ENCODE assay signal across 21 cellular contexts in the genomic region with DNA sequence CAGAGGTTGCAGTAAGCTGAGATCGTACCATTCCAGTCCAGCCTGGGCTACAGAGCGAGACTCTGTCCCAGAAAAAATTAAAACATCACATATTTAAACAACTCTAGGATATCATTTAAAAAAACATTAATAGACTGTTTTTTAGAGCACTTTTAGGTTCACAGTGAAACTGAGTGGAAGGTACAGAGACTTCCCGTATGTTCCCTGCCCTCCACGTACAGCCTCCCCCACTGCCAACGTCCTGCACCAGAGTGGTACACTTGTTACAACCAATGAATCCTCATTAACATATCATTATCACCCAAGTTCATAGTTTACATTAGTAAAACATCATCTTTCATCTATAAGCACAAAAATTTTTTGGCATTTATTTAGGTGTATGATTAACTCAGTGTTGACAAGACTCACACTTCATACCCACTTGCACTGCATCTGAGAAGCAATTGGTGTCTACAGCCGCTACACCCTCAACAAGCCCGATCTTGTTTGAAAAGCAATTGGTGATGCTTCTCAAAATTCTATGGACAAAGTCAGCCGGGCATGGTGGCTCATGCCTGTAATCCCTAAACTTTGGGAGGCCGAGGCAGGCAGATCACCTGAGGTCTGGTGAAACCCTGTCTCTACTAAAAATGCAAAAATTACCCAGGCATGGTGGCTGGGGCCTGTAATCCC. TPM values are rescaled to one million over a fixed set of nuclear protein-coding genes. Genes with fewer than 3 reads are reported as not detected.
DNase-seq lines count a peak whose midpoint lies in the region; ATAC-seq and TF ChIP-seq lines count a peak whose summit lies in the region.
"Had no signal": no experiment of that assay in that cellular context is flagged by ENCODE, and none has a peak within 500 bp of the region (broad histone marks: within the 10 kb centered on the region; RNA-seq: fewer than 3 reads in every experiment).

No MANE protein-coding gene starts in this region.

- H3K27me3 ChIP-seq in mammary epithelial cell (ENCODE audit: insufficient read depth, low read length): peaks cover 2% of the 10 kb centered on the region
- H3K27me3 ChIP-seq in breast epithelium: no peaks in the 10 kb centered on the region

- ATAC-seq in esophagus mucosa: peak; percentile 57
- no peak for ATAC-seq in activated CD8-positive, alpha-beta T cell treated with anti-CD3 and anti-CD28 coated beads for 36 hours
- ATAC-seq in stimulated activated effector memory CD8-positive, alpha-beta T cell treated with anti-CD3 and anti-CD28 coated beads, Interleukin-12 subunit alpha, Interleukin-12 subunit beta, amount 100 ng/mL, for 72 hours: no peak
- ATAC-seq: A549, HCT116 had no signal

- no peak overlapping the region for H3K9ac ChIP-seq in mammary epithelial cell (ENCODE audit: insufficient read depth, low read length)

- H3K4me1 ChIP-seq in mammary epithelial cell (ENCODE audit: insufficient read depth, low read length) (no peaks in the 10 kb centered on the region), breast epithelium (no peaks in the 10 kb centered on the region)
- H3K4me1 ChIP-seq: A549, Caco-2 had no signal

- POLR2A ChIA-PET in activated CD8-positive, alpha-beta T cell treated with anti-CD3 and anti-CD28 coated beads for 36 hours (lab: Charles Lee): no interaction called here

- no peaks in the 10 kb centered on the region for H3K79me2 ChIP-seq in mammary epithelial cell (ENCODE audit: insufficient read depth, low read length)

- no TSS peak for BruUV-seq in mammary epithelial cell (replicated peaks; lab: Mats Ljungman, UMichigan)

- H3K9me3 ChIP-seq in mammary epithelial cell (replicated peaks; ENCODE audit: insufficient read depth, low read length) (no peaks in the 10 kb centered on the region), breast epithelium (no peaks in the 10 kb centered on the region)
- H3K9me3 ChIP-seq: A549, Caco-2 had no signal

- no peaks in the 10 kb centered on the region for H3K9me3 Mint-ChIP-seq in activated CD8-positive, alpha-beta T cell treated with anti-CD3 and anti-CD28 coated beads for 36 hours
- H3K9me3 Mint-ChIP-seq in stimulated activated effector memory CD8-positive, alpha-beta T cell treated with anti-CD3 and anti-CD28 coated beads, Interleukin-12 subunit alpha, Interleukin-12 subunit beta, amount 100 ng/mL, for 72 hours: no peaks in the 10 kb centered on the region
- H3K9me3 Mint-ChIP-seq: CD4-positive, alpha-beta T cell; HFFc6 had no signal

- intact Hi-C loops in mammary epithelial cell (cut with micrococcal nuclease): no loop called here
- intact Hi-C loops in breast epithelium (cut with DNase I; ENCODE audit: low total_unique reads): no loop called here
- intact Hi-C loops in activated CD8-positive, alpha-beta T cell treated with anti-CD3 and anti-CD28 coated beads for 36 hours (cut with micrococcal nuclease): no loop called here

- DNase-seq in DMS79 treated with DMSO at 0.1 percent for 48 hours (lab: John Stamatoyannopoulos, UW): peak; percentile 33
- no peak for DNase-seq in DMS79 (lab: John Stamatoyannopoulos, UW)
- peak; percentile 5 for DNase-seq in mammary epithelial cell
- DNase-seq in breast epithelium (ENCODE audit: low spot score in 2 of 2): no peak
- DNase-seq in activated CD8-positive, alpha-beta T cell treated with anti-CD3 and anti-CD28 coated beads for 36 hours: no peak
- no peak for DNase-seq in stimulated activated effector memory CD8-positive, alpha-beta T cell treated with anti-CD3 and anti-CD28 coated beads, Interleukin-12 subunit alpha, Interleukin-12 subunit beta, amount 100 ng/mL, for 72 hours (ENCODE audit: low spot score in 2 of 2)
- DNase-seq: AML-193; Caco-2; CD4-positive, alpha-beta T cell; GF-D8; GOT3; H7; HFFc6 had no signal

- H4K20me1 ChIP-seq in mammary epithelial cell (ENCODE audit: insufficient read depth, low read length): no peaks in the 10 kb centered on the region

- CTCF ChIA-PET in mammary epithelial cell (lab: Charles Lee; ENCODE audit: low non-redundant PET): no interaction called here
- CTCF ChIA-PET in activated CD8-positive, alpha-beta T cell treated with anti-CD3 and anti-CD28 coated beads for 36 hours (lab: Charles Lee): no interaction called here

- TF ChIP-seq POLR2A in breast epithelium (IDR thresholded peaks at IDR 0.05): no peak

- H2AFZ ChIP-seq in mammary epithelial cell (ENCODE audit: low read depth, low read length): no peak overlapping the region

- WGBS in mammary epithelial cell (ENCODE audit: low coverage, missing lambda C conversion rate): 84% methylated on average over 9 of the region's 9 CpGs

- H3K36me3 ChIP-seq in mammary epithelial cell (ENCODE audit: insufficient read depth, low read length) (no peaks in the 10 kb centered on the region), breast epithelium (no peaks in the 10 kb centered on the region)

- H3K4me1 Mint-ChIP-seq in activated CD8-positive, alpha-beta T cell treated with anti-CD3 and anti-CD28 coated beads for 36 hours (ENCODE audit: low read depth): no peaks in the 10 kb centered on the region
- H3K4me1 Mint-ChIP-seq in stimulated activated effector memory CD8-positive, alpha-beta T cell treated with anti-CD3 and anti-CD28 coated beads, Interleukin-12 subunit alpha, Interleukin-12 subunit beta, amount 100 ng/mL, for 72 hours: no peaks in the 10 kb centered on the region

- TF ChIP-seq CTCF in mammary epithelial cell (conservative IDR thresholded peaks at IDR 0.05 in 1 of 2, IDR thresholded peaks at IDR 0.05 in 1 of 2; ENCODE audit: extremely low read depth in 1 of 2, insufficient read depth in 1 of 2, low read depth in 1 of 2, low read length in 2 of 2) (no peak), breast epithelium (IDR thresholded peaks at IDR 0.05) (no peak)
- no peak for TF ChIP-seq CTCF in activated CD8-positive, alpha-beta T cell treated with anti-CD3 and anti-CD28 coated beads for 36 hours (IDR thresholded peaks at IDR 0.05)

- no peak overlapping the region for H3K4me3 Mint-ChIP-seq in activated CD8-positive, alpha-beta T cell treated with anti-CD3 and anti-CD28 coated beads for 36 hours
- H3K4me3 Mint-ChIP-seq in stimulated activated effector memory CD8-positive, alpha-beta T cell treated with anti-CD3 and anti-CD28 coated beads, Interleukin-12 subunit alpha, Interleukin-12 subunit beta, amount 100 ng/mL, for 72 hours: no peak overlapping the region
- H3K4me3 Mint-ChIP-seq: CD4-positive, alpha-beta T cell; HFFc6 had no signal

- no peaks in the 10 kb centered on the region for H3K27me3 Mint-ChIP-seq in activated CD8-positive, alpha-beta T cell treated with anti-CD3 and anti-CD28 coated beads for 36 hours

- H3K4me2 ChIP-seq in mammary epithelial cell (ENCODE audit: insufficient read depth, low read depth, low read length): no peak overlapping the region
- H3K4me2 ChIP-seq: A549 had no signal

- no peak overlapping the region for H3K27ac ChIP-seq in mammary epithelial cell (ENCODE audit: insufficient read depth, low read depth, low read length)
- no peak overlapping the region for H3K27ac ChIP-seq in breast epithelium
- H3K27ac ChIP-seq: 22Rv1, A549, C4-2B, HL-60 had no signal

- H3K4me3 ChIP-seq in mammary epithelial cell (replicated peaks in 1 of 3; ENCODE audit: insufficient read depth in 1 of 3, low read depth in 2 of 3, low read length in 3 of 3) (no peak overlapping the region), breast epithelium (no peak overlapping the region)
- H3K4me3 ChIP-seq: A549 had no signal

- H3K27ac Mint-ChIP-seq in activated CD8-positive, alpha-beta T cell treated with anti-CD3 and anti-CD28 coated beads for 36 hours: no peak overlapping the region
- H3K27ac Mint-ChIP-seq in stimulated activated effector memory CD8-positive, alpha-beta T cell treated with anti-CD3 and anti-CD28 coated beads, Interleukin-12 subunit alpha, Interleukin-12 subunit beta, amount 100 ng/mL, for 72 hours: no peak overlapping the region
- H3K27ac Mint-ChIP-seq: CD4-positive, alpha-beta T cell; HFFc6 had no signal

- dilution Hi-C loops in mammary epithelial cell (cut with HindIII; ENCODE audit: low sequenced_read_pairs): no loop called here

- in situ Hi-C loops in mammary epithelial cell (cut with MboI; ENCODE audit: low sequenced_read_pairs in 2 of 2): no loop called here

- H3K36me3 Mint-ChIP-seq in activated CD8-positive, alpha-beta T cell treated with anti-CD3 and anti-CD28 coated beads for 36 hours (ENCODE audit: low read depth): no peaks in the 10 kb centered on the region
- no peaks in the 10 kb centered on the region for H3K36me3 Mint-ChIP-seq in stimulated activated effector memory CD8-positive, alpha-beta T cell treated with anti-CD3 and anti-CD28 coated beads, Interleukin-12 subunit alpha, Interleukin-12 subunit beta, amount 100 ng/mL, for 72 hours

RNA-seq across cellular contexts. Expression of a gene that starts 39.9 kb away (rescaled TPM):
- total RNA-seq in mammary epithelial cell: not detected
- not detected for polyA plus RNA-seq in mammary epithelial cell
- not detected for polyA minus RNA-seq in mammary epithelial cell
- not detected for total RNA-seq in breast epithelium
- not detected for total RNA-seq in esophagus mucosa
- total RNA-seq in activated CD8-positive, alpha-beta T cell treated with anti-CD3 and anti-CD28 coated beads for 36 hours: not detected
- total RNA-seq: Caco-2; CD4-positive, alpha-beta T cell; H7; HFFc6; HT1080 had no signal
- polyA plus RNA-seq: A549, BJ had no signal

Comparison
In these comparisons a context has a peak if more than half of its experiments do, and no peak if none do; other contexts are left out.
1. DNase-seq: peak in DMS79 treated with DMSO at 0.1 percent for 48 hours (single experiment) and mammary epithelial cell (single experiment); none in DMS79 (single experiment), breast epithelium (0 of 2), activated CD8-positive, alpha-beta T cell treated with anti-CD3 and anti-CD28 coated beads for 36 hours (single experiment) and stimulated activated effector memory CD8-positive, alpha-beta T cell treated with anti-CD3 and anti-CD28 coated beads, Interleukin-12 subunit alpha, Interleukin-12 subunit beta, amount 100 ng/mL, for 72 hours (0 of 2).